Comparison of ENCODE assay signal across 11 cellular contexts in the genomic region with DNA sequence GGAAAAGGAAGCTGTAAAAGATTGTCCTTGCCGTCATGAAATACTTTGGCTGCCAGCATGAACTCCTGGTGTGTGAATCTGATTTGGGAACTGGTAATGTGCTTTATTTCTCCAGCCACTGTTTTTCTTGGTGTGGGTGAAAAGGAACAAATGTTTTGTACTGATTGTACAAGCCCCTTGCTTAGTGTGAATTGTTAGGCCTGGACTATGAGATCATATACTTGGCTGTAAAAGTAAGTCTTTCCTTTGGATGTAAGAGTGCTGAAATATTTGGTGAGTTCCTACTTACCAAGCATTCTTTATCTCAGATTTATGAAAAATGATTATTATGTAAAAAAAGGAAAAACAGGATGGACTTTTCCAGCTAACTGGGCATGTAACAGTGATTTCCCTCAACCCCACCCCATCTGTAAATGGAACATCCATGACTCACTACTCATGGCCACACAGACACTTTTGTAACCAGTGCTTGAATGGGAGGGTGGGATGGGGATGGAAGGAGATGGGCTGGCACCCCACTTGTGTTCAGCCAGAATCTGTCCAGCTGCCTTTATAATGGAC. TPM values are rescaled to one million over a fixed set of nuclear protein-coding genes. Genes with fewer than 3 reads are reported as not detected.
DNase-seq lines count a peak whose midpoint lies in the region; ATAC-seq, FAIRE-seq and TF ChIP-seq lines count a peak whose summit lies in the region.
"Had no signal": no experiment of that assay in that cellular context is flagged by ENCODE, and none has a peak within 500 bp of the region (broad histone marks: within the 10 kb centered on the region; RNA-seq: fewer than 3 reads in every experiment).

No MANE protein-coding gene starts in this region.

- no peaks in the 10 kb centered on the region for H3K9me1 ChIP-seq in keratinocyte (ENCODE audit: control insufficient read depth, extremely low read depth, insufficient read depth, low read length)

- H3K4me1 ChIP-seq in keratinocyte (ENCODE audit: control insufficient read depth, extremely low read depth, insufficient read depth, low read length), result peaks cover 11% of the 10 kb centered on the region
- H3K4me1 ChIP-seq in spleen, result peaks cover 13 to 71% (median 34%) of the 10 kb centered on the region in 6 donors

- peak overlapping the region; percentile 40 for H2AFZ ChIP-seq in keratinocyte (ENCODE audit: control insufficient read depth, low read length)

- H3K36me3 ChIP-seq in keratinocyte (ENCODE audit: control insufficient read depth in 2 of 2, extremely low read depth in 1 of 2, insufficient read depth in 2 of 2, low read length in 2 of 2) (no peaks in the 10 kb centered on the region), spleen (no peaks in the 10 kb centered on the region)

- 32 to 72% (median 41%) methylated on average over 1 of the region's 1 CpG for WGBS in spleen, 5 donors

- H3K27me3 ChIP-seq in keratinocyte (ENCODE audit: control insufficient read depth, extremely low read depth, insufficient read depth, low read length) (no peaks in the 10 kb centered on the region), spleen (replicated peaks in 1 of 7) (peaks cover 0 to 46% (median 0%) of the 10 kb centered on the region in 7 donors)

- H3K9ac ChIP-seq in keratinocyte (ENCODE audit: control insufficient read depth, extremely low read depth, insufficient read depth, low read length), result no peak overlapping the region

- dilution Hi-C loops in keratinocyte (cut with MboI; ENCODE audit: extremely low pct_ligation_motif_present, low sequenced_read_pairs), result no loop called here

- intact Hi-C loops in spleen (cut with DNase I; ENCODE audit: low total_unique reads), result no loop called here

- peak overlapping the region; percentile 87 for H3K27ac ChIP-seq in caudate nucleus (ENCODE audit: low read depth, low read length)
- H3K27ac ChIP-seq in keratinocyte (ENCODE audit: control insufficient read depth, insufficient read depth, low read length), result peak overlapping the region; percentile 19
- peak overlapping the region; percentile 26 to 80 (median 71) for H3K27ac ChIP-seq in spleen

- peaks cover 37% of the 10 kb centered on the region for H3K79me2 ChIP-seq in keratinocyte (ENCODE audit: control insufficient read depth, insufficient read depth, low read length)

- DNase-seq in HFFc6 (peak; percentile 32), caudate nucleus (lab: John Stamatoyannopoulos, UW) (peak in 51 of 61 donors; percentile 6 to 85 (median 49)), keratinocyte (ENCODE audit: low read depth, low spot score) (no peak), spleen (no peak), NCI-H187 (lab: John Stamatoyannopoulos, UW) (no peak), SIG-M5 treated with dmso at 0.1 percent for 504 hours (lab: John Stamatoyannopoulos, UW; ENCODE audit: unreplicated experiment) (no peak), 8988T (no peak)
- DNase-seq: T-helper 17 cell had no signal

- no peak overlapping the region for H3K4me2 ChIP-seq in keratinocyte (ENCODE audit: control insufficient read depth, extremely low read depth, insufficient read depth, low read depth, low read length)

- H3K27ac Mint-ChIP-seq in HFFc6, result peak overlapping the region; percentile 92
- H3K27ac Mint-ChIP-seq: natural killer cell treated with Interleukin-12 subunit alpha and Interleukin-12 subunit beta and Interleukin-15 and Interleukin-18, amount 100 ng/mL, for 72 hours; stimulated activated effector memory CD8-positive, alpha-beta T cell treated with anti-CD3 and anti-CD28 coated beads, Interleukin-12 subunit alpha, Interleukin-12 subunit beta, amount 100 ng/mL, for 72 hours; T-helper 17 cell had no signal

- H3K9me3 Mint-ChIP-seq in HFFc6, result no peaks in the 10 kb centered on the region
- H3K9me3 Mint-ChIP-seq: natural killer cell treated with Interleukin-12 subunit alpha and Interleukin-12 subunit beta and Interleukin-15 and Interleukin-18, amount 100 ng/mL, for 72 hours; stimulated activated effector memory CD8-positive, alpha-beta T cell treated with anti-CD3 and anti-CD28 coated beads, Interleukin-12 subunit alpha, Interleukin-12 subunit beta, amount 100 ng/mL, for 72 hours had no signal

- no peaks in the 10 kb centered on the region for H4K20me1 ChIP-seq in keratinocyte (ENCODE audit: control insufficient read depth, extremely low read depth, insufficient read depth, low read length)

- no peaks in the 10 kb centered on the region for H3K27me3 Mint-ChIP-seq in HFFc6 (ENCODE audit: insufficient read depth)
- H3K27me3 Mint-ChIP-seq: natural killer cell treated with Interleukin-12 subunit alpha and Interleukin-12 subunit beta and Interleukin-15 and Interleukin-18, amount 100 ng/mL, for 72 hours; T-helper 17 cell had no signal

- TF ChIP-seq POLR2A in spleen (IDR thresholded peaks at IDR 0.05), result no peak

- no peaks in the 10 kb centered on the region for H3K36me3 Mint-ChIP-seq in HFFc6 (ENCODE audit: low read depth)
- H3K36me3 Mint-ChIP-seq: natural killer cell treated with Interleukin-12 subunit alpha and Interleukin-12 subunit beta and Interleukin-15 and Interleukin-18, amount 100 ng/mL, for 72 hours; stimulated activated effector memory CD8-positive, alpha-beta T cell treated with anti-CD3 and anti-CD28 coated beads, Interleukin-12 subunit alpha, Interleukin-12 subunit beta, amount 100 ng/mL, for 72 hours had no signal

- H3K4me1 Mint-ChIP-seq in HFFc6 (ENCODE audit: low read depth), result peaks cover 71% of the 10 kb centered on the region

- FAIRE-seq in keratinocyte (lab: Jason Lieb, UNC), result peak; percentile 63

- H3K4me3 ChIP-seq in keratinocyte (ENCODE audit: control insufficient read depth in 2 of 3, extremely low read depth in 1 of 3, insufficient read depth in 2 of 3, low read depth in 1 of 3, low read length in 3 of 3) (no peak overlapping the region), spleen (no peak overlapping the region)

- no peak for ATAC-seq in HG03521 (IDR thresholded peaks at IDR 0.05; ENCODE audit: unreplicated experiment)
- ATAC-seq: natural killer cell treated with Interleukin-12 subunit alpha and Interleukin-12 subunit beta and Interleukin-15 and Interleukin-18, amount 100 ng/mL, for 72 hours; stimulated activated effector memory CD8-positive, alpha-beta T cell treated with anti-CD3 and anti-CD28 coated beads, Interleukin-12 subunit alpha, Interleukin-12 subunit beta, amount 100 ng/mL, for 72 hours; T-helper 17 cell had no signal

- TF ChIP-seq CTCF in HFFc6 (IDR thresholded peaks at IDR 0.05) (no peak), keratinocyte (optimal IDR thresholded peaks at IDR 0.05 in 1 of 3, IDR thresholded peaks at IDR 0.05 in 1 of 3, conservative IDR thresholded peaks at IDR 0.05 in 1 of 3; ENCODE audit: extremely low read depth in 1 of 3, insufficient read depth in 2 of 3, low read length in 3 of 3) (no peak), spleen (IDR thresholded peaks at IDR 0.05 in 8 of 11, conservative IDR thresholded peaks at IDR 0.05 in 3 of 11) (no peak)

- H3K4me3 Mint-ChIP-seq in HFFc6, result peak overlapping the region; percentile 65
- H3K4me3 Mint-ChIP-seq: natural killer cell treated with Interleukin-12 subunit alpha and Interleukin-12 subunit beta and Interleukin-15 and Interleukin-18, amount 100 ng/mL, for 72 hours; stimulated activated effector memory CD8-positive, alpha-beta T cell treated with anti-CD3 and anti-CD28 coated beads, Interleukin-12 subunit alpha, Interleukin-12 subunit beta, amount 100 ng/mL, for 72 hours; T-helper 17 cell had no signal

- no peaks in the 10 kb centered on the region for H3K9me3 ChIP-seq in keratinocyte (ENCODE audit: control insufficient read depth, low read depth, low read length)
- no peaks in the 10 kb centered on the region for H3K9me3 ChIP-seq in spleen

RNA-seq across cellular contexts. Expression of gene FNIP2, which starts 6.3 kb away (rescaled TPM):
- total RNA-seq in HFFc6 (2021; fragmentation: NEBNext Ultra II Directional; extraction: Animal tissue kit (Norgen Biotek cat#: 25700)), result 10 to 100 TPM; 14.1 to 22.2 (median 18.2) TPM
- polyA plus RNA-seq in keratinocyte, result 5.4 to 11.4 TPM (median 6.2 TPM) in 3 replicates
- 21.4 TPM for polyA plus RNA-seq in keratinocyte (2011; ENCODE audit: low read depth)
- 3.8 and 5.9 TPM in 2 replicates for polyA plus RNA-seq in keratinocyte (2011; cell fraction: cytosol; rRNA removed)
- 8.1 and 10.6 TPM in 2 replicates for polyA plus RNA-seq in keratinocyte (2011; cell fraction: nucleus; rRNA removed)
- 4.5 and 15.3 TPM in 2 replicates for polyA plus RNA-seq in keratinocyte (2012; ENCODE audit: low replicate concordance)
- polyA minus RNA-seq in keratinocyte, result 7.2 to 29.5 TPM (median 20.9 TPM) in 3 replicates
- polyA minus RNA-seq in keratinocyte (2011; cell fraction: cytosol; rRNA and poly(A)+ RNA removed), result 5.8 TPM
- 16.1 and 34.9 TPM in 2 replicates for polyA minus RNA-seq in keratinocyte (2011; cell fraction: nucleus; rRNA and poly(A)+ RNA removed)
- 10 to 100 TPM; 25.0 to 59.1 (median 42.5) TPM for total RNA-seq in spleen
- polyA plus RNA-seq in spleen, result 1 to 10 TPM; 2.4 to 9.8 (median 3.7) TPM

RNA-seq across cellular contexts. Expression of gene PPID, which starts 52.0 kb away (rescaled TPM):
- total RNA-seq in HFFc6 (2021; fragmentation: NEBNext Ultra II Directional; extraction: Animal tissue kit (Norgen Biotek cat#: 25700)), result 10 to 100 TPM; 23.2 to 30.2 (median 23.9) TPM
- polyA plus RNA-seq in keratinocyte (12.7 to 27.2 TPM (median 24.2 TPM) in 3 replicates), spleen (10 to 100 TPM; 14.3 to 24.1 (median 22.5) TPM)
- polyA plus RNA-seq in keratinocyte (2011; ENCODE audit: low read depth), result 167 TPM
- 19.7 and 33.6 TPM in 2 replicates for polyA plus RNA-seq in keratinocyte (2011; cell fraction: cytosol; rRNA removed)
- 17.8 and 25.6 TPM in 2 replicates for polyA plus RNA-seq in keratinocyte (2011; cell fraction: nucleus; rRNA removed)
- 32.2 and 32.3 TPM in 2 replicates for polyA plus RNA-seq in keratinocyte (2012; ENCODE audit: low replicate concordance)
- 4.4 to 8.7 TPM (median 7.0 TPM) in 3 replicates for polyA minus RNA-seq in keratinocyte
- 10.7 TPM for polyA minus RNA-seq in keratinocyte (2011; cell fraction: cytosol; rRNA and poly(A)+ RNA removed)
- polyA minus RNA-seq in keratinocyte (2011; cell fraction: nucleus; rRNA and poly(A)+ RNA removed), result 4.2 and 5.4 TPM in 2 replicates
- 10 to 100 TPM; 16.5 to 31.5 (median 18.4) TPM for total RNA-seq in spleen

Comparison
In these comparisons a context has a peak if more than half of its experiments do, and no peak if none do; other contexts are left out.
1. DNase-seq: peak in HFFc6 (single experiment) and caudate nucleus (51 of 61); none in keratinocyte (single experiment), spleen (single experiment), NCI-H187 (0 of 2), SIG-M5 treated with dmso at 0.1 percent for 504 hours (single experiment) and 8988T (single experiment).
2. H3K27ac ChIP-seq: peak in every context shown above with its lines; median percentile 87 in caudate nucleus; 71 in spleen; 19 in keratinocyte.